In genomic region chr11:123334925-123335324, GRCh38 we compare ENCODE assay signal across 22 cellular contexts.
"Had no signal": no experiment of that assay in that cellular context is flagged by ENCODE, and none has a peak within 500 bp of the region (broad histone marks: within the 10 kb centered on the region; RNA-seq: fewer than 3 reads in every experiment).

No MANE protein-coding gene starts in this region.

- ATAC-seq: effector memory CD8-positive, alpha-beta T cell; foreskin keratinocyte; gastroesophageal sphincter; heart left ventricle; left colon; left lobe of liver; lower lobe of right lung; naive thymus-derived CD4-positive, alpha-beta T cell had no signal

- H3K27ac Mint-ChIP-seq: dendritic cell treated with granulocyte-macrophage colony-stimulating factor and Interleukin-4, amounts not matched to agents 40 ng/mL and 50 ng/mL, for 4 days; effector memory CD8-positive, alpha-beta T cell; immature natural killer cell; naive thymus-derived CD4-positive, alpha-beta T cell had no signal

- H3K9me3 ChIP-seq: colonic mucosa, esophagus muscularis mucosa, left ventricle myocardium inferior, lower lobe of right lung had no signal

- H3K4me1 Mint-ChIP-seq: immature natural killer cell had no signal

- H3K79me2 ChIP-seq: hepatocyte had no signal

- H3K27ac ChIP-seq: colonic mucosa, esophagus muscularis mucosa, foreskin keratinocyte, gastroesophageal sphincter, heart left ventricle, hepatocyte, left ventricle myocardium inferior, lower lobe of right lung had no signal

- H2AFZ ChIP-seq: hepatocyte had no signal

- H3K27me3 ChIP-seq: colonic mucosa, heart left ventricle, hepatocyte had no signal

- DNase-seq: colonic mucosa; cortex of kidney; effector CD8-positive, alpha-beta T cell; effector memory CD8-positive, alpha-beta T cell; foreskin keratinocyte; heart left ventricle; hypothalamus; immature natural killer cell; islet precursor cell; kidney; kidney glomerular epithelial cell; left colon; left ventricle myocardium inferior; lower lobe of right lung; mesenchymal stem cell; midbrain; naive thymus-derived CD4-positive, alpha-beta T cell had no signal

- H3K9me3 Mint-ChIP-seq: dendritic cell treated with granulocyte-macrophage colony-stimulating factor and Interleukin-4, amounts not matched to agents 40 ng/mL and 50 ng/mL, for 4 days; effector memory CD8-positive, alpha-beta T cell had no signal

- H3K4me2 ChIP-seq: hepatocyte had no signal

- H3K4me3 ChIP-seq: colonic mucosa, esophagus muscularis mucosa, gastroesophageal sphincter, heart left ventricle, hepatocyte, left ventricle myocardium inferior, lower lobe of right lung had no signal

- H3K36me3 Mint-ChIP-seq: immature natural killer cell had no signal

- H3K4me1 ChIP-seq: colonic mucosa, foreskin keratinocyte, gastroesophageal sphincter, lower lobe of right lung had no signal

- H3K4me3 Mint-ChIP-seq: dendritic cell treated with granulocyte-macrophage colony-stimulating factor and Interleukin-4, amounts not matched to agents 40 ng/mL and 50 ng/mL, for 4 days; effector memory CD8-positive, alpha-beta T cell; immature natural killer cell; naive thymus-derived CD4-positive, alpha-beta T cell had no signal

- H3K36me3 ChIP-seq: colonic mucosa, esophagus muscularis mucosa, gastroesophageal sphincter, heart left ventricle, left ventricle myocardium inferior, lower lobe of right lung had no signal
